In genomic region chr2:87639801-87640448, GRCh38 we compare ENCODE assay signal across 6 cellular contexts.
DNase-seq lines count a peak whose midpoint lies in the region; ATAC-seq and TF ChIP-seq lines count a peak whose summit lies in the region.
"Not testable (repeated sequence)": the region's sequence is repeated elsewhere in the genome, so short reads cannot be mapped to it uniquely, and the experiment has no call there.

No MANE protein-coding gene starts in this region.

- H3K4me3 ChIP-seq in left lung, mucosa of descending colon: not testable (repeated sequence)

- H3K27ac ChIP-seq in left lung, result not testable (repeated sequence)

- H3K4me3 Mint-ChIP-seq in activated CD4-positive, alpha-beta T cell treated with anti-CD3 and anti-CD28 coated beads, Interleukin-2, amount 10 ng/mL, durations not matched to agents 24 days and 14 days; stimulated activated naive CD8-positive, alpha-beta T cell treated with anti-CD3 and anti-CD28 coated beads, Interleukin-15, Interleukin-2, amounts not matched to agents 100 ng/mL and 50 ng/mL, for 24 hours: not testable (repeated sequence)

- not testable (repeated sequence) for H3K4me1 ChIP-seq in left lung; mucosa of descending colon (ENCODE audit: low read depth)

- not testable (repeated sequence) for H3K9me3 ChIP-seq in left lung, mucosa of descending colon

- not testable (repeated sequence) for H3K36me3 ChIP-seq in left lung; mucosa of descending colon (ENCODE audit: low read depth)

- not testable (repeated sequence) for TF ChIP-seq CTCF in left lung (IDR thresholded peaks at IDR 0.05); mucosa of descending colon (IDR thresholded peaks at IDR 0.05)

- ATAC-seq in esophagus mucosa (peak; percentile 63), left ventricle myocardium superior (peak; percentile 50), left lung (peak; percentile 45), mucosa of descending colon (peak; percentile 56)

- peak; percentile 24 for DNase-seq in activated CD4-positive, alpha-beta T cell treated with anti-CD3 and anti-CD28 coated beads, Interleukin-2, amount 10 ng/mL, durations not matched to agents 24 days and 14 days
- DNase-seq in left ventricle myocardium superior, left lung, mucosa of descending colon: not testable (repeated sequence)

- not testable (repeated sequence) for H3K27me3 ChIP-seq in left lung

- intact Hi-C loops in activated CD4-positive, alpha-beta T cell treated with anti-CD3 and anti-CD28 coated beads, Interleukin-2, amount 10 ng/mL, durations not matched to agents 24 days and 14 days (cut with micrococcal nuclease); left ventricle myocardium superior (cut with micrococcal nuclease); left lung (cut with DNase I); mucosa of descending colon (cut with DNase I, micrococcal nuclease): not testable (repeated sequence)

- H3K9me3 Mint-ChIP-seq in activated CD4-positive, alpha-beta T cell treated with anti-CD3 and anti-CD28 coated beads, Interleukin-2, amount 10 ng/mL, durations not matched to agents 24 days and 14 days; stimulated activated naive CD8-positive, alpha-beta T cell treated with anti-CD3 and anti-CD28 coated beads, Interleukin-15, Interleukin-2, amounts not matched to agents 100 ng/mL and 50 ng/mL, for 24 hours: not testable (repeated sequence)

- not testable (repeated sequence) for H3K4me1 Mint-ChIP-seq in activated CD4-positive, alpha-beta T cell treated with anti-CD3 and anti-CD28 coated beads, Interleukin-2, amount 10 ng/mL, durations not matched to agents 24 days and 14 days
- H3K4me1 Mint-ChIP-seq in stimulated activated naive CD8-positive, alpha-beta T cell treated with anti-CD3 and anti-CD28 coated beads, Interleukin-15, Interleukin-2, amounts not matched to agents 100 ng/mL and 50 ng/mL, for 24 hours (ENCODE audit: low read depth), result peaks cover 16% of the 10 kb centered on the region

- not testable (repeated sequence) for H3K27ac Mint-ChIP-seq in activated CD4-positive, alpha-beta T cell treated with anti-CD3 and anti-CD28 coated beads, Interleukin-2, amount 10 ng/mL, durations not matched to agents 24 days and 14 days
- H3K27ac Mint-ChIP-seq in stimulated activated naive CD8-positive, alpha-beta T cell treated with anti-CD3 and anti-CD28 coated beads, Interleukin-15, Interleukin-2, amounts not matched to agents 100 ng/mL and 50 ng/mL, for 24 hours, result peak overlapping the region; percentile 36

- H3K36me3 Mint-ChIP-seq in activated CD4-positive, alpha-beta T cell treated with anti-CD3 and anti-CD28 coated beads, Interleukin-2, amount 10 ng/mL, durations not matched to agents 24 days and 14 days (ENCODE audit: low read depth); stimulated activated naive CD8-positive, alpha-beta T cell treated with anti-CD3 and anti-CD28 coated beads, Interleukin-15, Interleukin-2, amounts not matched to agents 100 ng/mL and 50 ng/mL, for 24 hours (ENCODE audit: low read depth): not testable (repeated sequence)

- not testable (repeated sequence) for H3K27me3 Mint-ChIP-seq in activated CD4-positive, alpha-beta T cell treated with anti-CD3 and anti-CD28 coated beads, Interleukin-2, amount 10 ng/mL, durations not matched to agents 24 days and 14 days; stimulated activated naive CD8-positive, alpha-beta T cell treated with anti-CD3 and anti-CD28 coated beads, Interleukin-15, Interleukin-2, amounts not matched to agents 100 ng/mL and 50 ng/mL, for 24 hours
